Comparison of ENCODE assay signal across 10 cellular contexts in the genomic region with DNA sequence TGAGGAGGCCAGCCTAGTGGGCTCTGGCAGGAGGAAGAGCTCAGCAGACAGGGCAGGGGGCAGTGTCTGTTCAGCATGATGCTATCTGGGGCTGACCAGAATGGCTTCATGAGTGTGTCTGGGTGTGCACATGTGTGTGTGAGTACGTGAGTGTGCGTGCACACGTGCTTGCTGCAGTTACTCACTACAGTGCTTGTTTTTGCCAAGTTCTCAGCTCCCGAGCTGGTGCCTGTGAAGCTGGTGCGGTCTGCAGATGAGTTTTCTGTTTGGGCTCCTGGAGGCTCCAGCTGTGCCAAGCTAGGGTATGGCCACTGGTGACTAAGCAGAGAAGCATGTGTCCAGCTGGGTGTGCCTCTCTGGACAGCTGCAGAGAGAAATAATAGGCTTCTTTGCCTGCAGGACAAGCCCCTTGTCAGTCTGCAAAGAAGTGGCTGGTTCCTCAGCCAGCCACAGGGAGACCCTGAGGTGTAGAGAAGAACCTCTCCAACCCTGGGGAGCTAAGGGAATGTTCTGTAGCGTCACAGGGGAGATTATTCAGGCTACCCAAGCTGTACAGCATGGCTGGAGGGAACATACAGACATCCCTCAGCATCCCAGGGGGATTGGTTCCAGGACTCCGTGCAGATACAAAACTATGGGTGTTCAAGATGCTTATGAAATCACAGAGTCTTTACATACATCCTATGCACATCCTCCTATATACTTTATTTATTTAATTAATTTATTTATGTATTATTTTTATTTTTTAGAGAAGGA. TPM values are rescaled to one million over a fixed set of nuclear protein-coding genes. Genes with fewer than 3 reads are reported as not detected.
DNase-seq lines count a peak whose midpoint lies in the region; ATAC-seq, FAIRE-seq and TF ChIP-seq lines count a peak whose summit lies in the region.
"Had no signal": no experiment of that assay in that cellular context is flagged by ENCODE, and none has a peak within 500 bp of the region (broad histone marks: within the 10 kb centered on the region; RNA-seq: fewer than 3 reads in every experiment).

No MANE protein-coding gene starts in this region.

- CTCF ChIA-PET in A549 (lab: Yijun Ruan, JAX), result interaction anchor here (0.7 to 3.6 kb wide), 20 partner anchors 9 to 183 kb away, joined by 3 to 26 read pairs (median 4); partner anchors contain the start of genes FAM50B and PXDC1

- WGBS in A549 (ENCODE audit: missing lambda C conversion rate), result 2% methylated on average over 7 of the region's 7 CpGs

- no peaks in the 10 kb centered on the region for H3K36me3 ChIP-seq in MG63

- H3K27me3 ChIP-seq in MG63, result no peaks in the 10 kb centered on the region

- H3K4me2 ChIP-seq in A549, result peak overlapping the region; percentile 75

- TF ChIP-seq RAD21 in A549 (conservative IDR thresholded peaks at IDR 0.05 in 1 of 2, IDR thresholded peaks at IDR 0.05 in 1 of 2), result no peak

- H3K4me3 ChIP-seq in A549 (no peak overlapping the region), MG63 (no peak overlapping the region), epithelial cell of esophagus (ENCODE audit: low read length) (no peak overlapping the region)

- H3K4me1 ChIP-seq in A549, result peaks cover 52% of the 10 kb centered on the region

- POLR2A ChIA-PET in A549 (lab: Yijun Ruan, JAX), result interaction anchor here (0.7 to 1.6 kb wide), 7 partner anchors 11 to 210 kb away, joined by 3 to 6 read pairs (median 3); partner anchors contain the start of genes FAM50B and PXDC1

- no peak for TF ChIP-seq CTCF in A549 (IDR thresholded peaks at IDR 0.05)
- no peak for TF ChIP-seq CTCF in epithelial cell of esophagus (IDR thresholded peaks at IDR 0.05; ENCODE audit: insufficient read depth, low read depth, low read length, missing control alignments)

- no peak for FAIRE-seq in A549 (lab: Jason Lieb, UNC)

- no peak for TF ChIP-seq POLR2A in A549 (IDR thresholded peaks at IDR 0.05; ENCODE audit: low read length)

- TF ChIP-seq EP300 in A549 (IDR thresholded peaks at IDR 0.05), result no peak

- DNase-seq in A549 (ENCODE audit: low read depth in 1 of 2, low spot score in 1 of 2) (peak; percentile 77 to 85), MG63 (peak; percentile 92), epithelial cell of esophagus (ENCODE audit: low read depth) (peak; percentile 79), mucosa of gallbladder (ENCODE audit: low spot score) (peak; percentile 77), SIG-M5 (lab: John Stamatoyannopoulos, UW) (no peak), NCI-H1417 treated with DMSO at 0.1 percent for 48 hours (lab: John Stamatoyannopoulos, UW) (no peak)
- DNase-seq: activated CD4-positive, alpha-beta T cell treated with anti-CD3 and anti-CD28 coated beads, Interleukin-2, amount 50 U/mL, for 4 hours had no signal

- H3K9me3 ChIP-seq in A549 (no peaks in the 10 kb centered on the region), MG63 (no peaks in the 10 kb centered on the region)

- H3K27ac ChIP-seq in A549, result peak overlapping the region; percentile 78 to 82
- H3K27ac ChIP-seq: C4-2B had no signal

- ATAC-seq in A549 (peak; percentile 95), GM21528 (IDR thresholded peaks at IDR 0.05; ENCODE audit: low FRiP score, unreplicated experiment) (no peak), HG03469 (IDR thresholded peaks at IDR 0.05; ENCODE audit: unreplicated experiment) (no peak)

TF ChIP-seq in A549, 52 proteins besides CTCF, POLR2A, EP300 and RAD21:
- TF ChIP-seq, protein P1, sequence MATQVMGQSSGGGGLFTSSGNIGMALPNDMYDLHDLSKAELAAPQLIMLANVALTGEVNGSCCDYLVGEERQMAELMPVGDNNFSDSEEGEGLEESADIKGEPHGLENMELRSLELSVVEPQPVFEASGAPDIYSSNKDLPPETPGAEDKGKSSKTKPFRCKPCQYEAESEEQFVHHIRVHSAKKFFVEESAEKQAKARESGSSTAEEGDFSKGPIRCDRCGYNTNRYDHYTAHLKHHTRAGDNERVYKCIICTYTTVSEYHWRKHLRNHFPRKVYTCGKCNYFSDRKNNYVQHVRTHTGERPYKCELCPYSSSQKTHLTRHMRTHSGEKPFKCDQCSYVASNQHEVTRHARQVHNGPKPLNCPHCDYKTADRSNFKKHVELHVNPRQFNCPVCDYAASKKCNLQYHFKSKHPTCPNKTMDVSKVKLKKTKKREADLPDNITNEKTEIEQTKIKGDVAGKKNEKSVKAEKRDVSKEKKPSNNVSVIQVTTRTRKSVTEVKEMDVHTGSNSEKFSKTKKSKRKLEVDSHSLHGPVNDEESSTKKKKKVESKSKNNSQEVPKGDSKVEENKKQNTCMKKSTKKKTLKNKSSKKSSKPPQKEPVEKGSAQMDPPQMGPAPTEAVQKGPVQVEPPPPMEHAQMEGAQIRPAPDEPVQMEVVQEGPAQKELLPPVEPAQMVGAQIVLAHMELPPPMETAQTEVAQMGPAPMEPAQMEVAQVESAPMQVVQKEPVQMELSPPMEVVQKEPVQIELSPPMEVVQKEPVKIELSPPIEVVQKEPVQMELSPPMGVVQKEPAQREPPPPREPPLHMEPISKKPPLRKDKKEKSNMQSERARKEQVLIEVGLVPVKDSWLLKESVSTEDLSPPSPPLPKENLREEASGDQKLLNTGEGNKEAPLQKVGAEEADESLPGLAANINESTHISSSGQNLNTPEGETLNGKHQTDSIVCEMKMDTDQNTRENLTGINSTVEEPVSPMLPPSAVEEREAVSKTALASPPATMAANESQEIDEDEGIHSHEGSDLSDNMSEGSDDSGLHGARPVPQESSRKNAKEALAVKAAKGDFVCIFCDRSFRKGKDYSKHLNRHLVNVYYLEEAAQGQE (IDR thresholded peaks at IDR 0.05), result no peak
- TF ChIP-seq RCOR1 (IDR thresholded peaks at IDR 0.05; ENCODE audit: low read depth, low read length), result no peak
- TF ChIP-seq BCL3 (IDR thresholded peaks at IDR 0.05), result no peak
- no peak for TF ChIP-seq E2F6 (IDR thresholded peaks at IDR 0.05; ENCODE audit: borderline replicate concordance, low read depth)
- TF ChIP-seq HDAC2 (IDR thresholded peaks at IDR 0.05), result no peak
- TF ChIP-seq JUN (IDR thresholded peaks at IDR 0.05), result no peak
- TF ChIP-seq ZC3H11A (IDR thresholded peaks at IDR 0.05), result no peak
- TF ChIP-seq MYC (IDR thresholded peaks at IDR 0.05; ENCODE audit: borderline replicate concordance, low read length), result no peak
- peak; percentile 42; the same call in 1 of the 2 replicates for TF ChIP-seq FOSL2 (IDR thresholded peaks at IDR 0.05)
- TF ChIP-seq FOSL2 (CRISPR knock-in tag; IDR thresholded peaks at IDR 0.05), result peak; percentile 88
- no peak for TF ChIP-seq MAZ (IDR thresholded peaks at IDR 0.05; ENCODE audit: borderline replicate concordance, low read depth, low read length)
- 0 out of 2 replicates have a peak, but pooled peaks have one; percentile 12 for TF ChIP-seq BHLHE40 (IDR thresholded peaks at IDR 0.05; ENCODE audit: low read depth, low read length)
- TF ChIP-seq GATA3 (IDR thresholded peaks at IDR 0.05; ENCODE audit: borderline replicate concordance), result peak; percentile 30; the same call in 1 of the 2 replicates
- no peak for TF ChIP-seq HOXA7 (CRISPR knock-in tag; IDR thresholded peaks at IDR 0.05)
- peak; percentile 23; the same call in 1 of the 2 replicates for TF ChIP-seq JUNB (IDR thresholded peaks at IDR 0.05)
- TF ChIP-seq KDM1A (IDR thresholded peaks at IDR 0.05; ENCODE audit: low read depth), result no peak
- peak; percentile 70 for TF ChIP-seq MAX (IDR thresholded peaks at IDR 0.05)

RNA-seq across cellular contexts. Expression of gene FAM50B, which starts 40.2 kb away (rescaled TPM):
- 4.6 and 5.1 TPM in 2 replicates for polyA plus RNA-seq in A549 (2011; rRNA removed)
- 6.7 and 7.9 TPM in 2 replicates for polyA plus RNA-seq in A549 (2012; cell fraction: cytosol; rRNA removed)
- polyA plus RNA-seq in A549 (2012; cell fraction: nucleus; rRNA removed), result 6.8 and 7.5 TPM in 2 replicates
- 5.5 to 6.8 TPM (median 6.4 TPM) in 3 replicates for polyA plus RNA-seq in A549 (2017; fragmentation: RNase III; extraction: RNeasy Plus Mini Kit Qiagen cat#74134 plus additional on column Dnase treatment)
- polyA minus RNA-seq in A549 (2011; rRNA and poly(A)+ RNA removed), result 1.5 and 2.5 TPM in 2 replicates
- total RNA-seq in MG63 (2014; rRNA removed; shearing (Covaris generic); ENCODE audit: low replicate concordance), result not detected in 2 replicates
- 24.8 TPM for total RNA-seq in mucosa of gallbladder

RNA-seq across cellular contexts. Expression of gene PXDC1, which starts 57.4 kb away (rescaled TPM):
- 2.5 and 6.3 TPM in 2 replicates for polyA plus RNA-seq in A549 (2011; rRNA removed)
- polyA plus RNA-seq in A549 (2012; cell fraction: cytosol; rRNA removed), result 2.5 and 4.8 TPM in 2 replicates
- 5.2 and 6.3 TPM in 2 replicates for polyA plus RNA-seq in A549 (2012; cell fraction: nucleus; rRNA removed)
- 6.6 to 8.0 TPM (median 7.1 TPM) in 3 replicates for polyA plus RNA-seq in A549 (2017; fragmentation: RNase III; extraction: RNeasy Plus Mini Kit Qiagen cat#74134 plus additional on column Dnase treatment)
- polyA minus RNA-seq in A549 (2011; rRNA and poly(A)+ RNA removed), result 3.3 and 4.5 TPM in 2 replicates
- total RNA-seq in MG63 (2014; rRNA removed; shearing (Covaris generic); ENCODE audit: low replicate concordance), result 67.9 and 71.9 TPM in 2 replicates
- total RNA-seq in mucosa of gallbladder, result 48.4 TPM

Comparison
In these comparisons a context has a peak if more than half of its experiments do, and no peak if none do; other contexts are left out.
1. ATAC-seq: peak in A549 (2 of 2); none in GM21528 (single experiment) and HG03469 (single experiment).
2. DNase-seq: peak in A549 (2 of 2), MG63 (single experiment), epithelial cell of esophagus (single experiment) and mucosa of gallbladder (single experiment); none in SIG-M5 (single experiment) and NCI-H1417 treated with DMSO at 0.1 percent for 48 hours (single experiment).
3. RNA of gene FAM50B, which starts 40.2 kb away (total RNA-seq): 24.8 TPM in mucosa of gallbladder (single experiment); not detected in MG63; every median in the first group is over 10 times any median in the second.